ENCODE assay signal across 1 cellular context in genomic region chr3:139561959-139562676, GRCh38.
TF ChIP-seq lines count a peak whose summit lies in the region.

No MANE protein-coding gene starts in this region.

TF ChIP-seq in HepG2, 621 proteins besides CTCF, POLR2A, EP300 and RAD21 (continued from another document):
- TF ChIP-seq PBX2 (CRISPR knock-in tag; IDR thresholded peaks at IDR 0.05) (no peak), NONO (IDR thresholded peaks at IDR 0.05) (no peak), NONO (CRISPR knock-in tag; conservative IDR thresholded peaks at IDR 0.05) (no peak)
